Comparison of ENCODE assay signal across 1 cellular context in genomic region chr18:28158083-28158581, GRCh38.
TF ChIP-seq lines count a peak whose summit lies in the region.

No MANE protein-coding gene starts in this region.

TF ChIP-seq in SK-N-SH, 30 proteins besides CTCF, POLR2A, EP300 and RAD21 (continued from another document):
- peak; percentile 43; the same call in 1 of the 2 replicates for TF ChIP-seq MXI1 (IDR thresholded peaks at IDR 0.05; ENCODE audit: low read depth, low read length)
- TF ChIP-seq, protein P1, sequence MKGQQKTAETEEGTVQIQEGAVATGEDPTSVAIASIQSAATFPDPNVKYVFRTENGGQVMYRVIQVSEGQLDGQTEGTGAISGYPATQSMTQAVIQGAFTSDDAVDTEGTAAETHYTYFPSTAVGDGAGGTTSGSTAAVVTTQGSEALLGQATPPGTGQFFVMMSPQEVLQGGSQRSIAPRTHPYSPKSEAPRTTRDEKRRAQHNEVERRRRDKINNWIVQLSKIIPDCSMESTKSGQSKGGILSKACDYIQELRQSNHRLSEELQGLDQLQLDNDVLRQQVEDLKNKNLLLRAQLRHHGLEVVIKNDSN (IDR thresholded peaks at IDR 0.05; ENCODE audit: borderline replicate concordance, low read depth), result no peak
- no peak for TF ChIP-seq MEF2A (IDR thresholded peaks at IDR 0.05; ENCODE audit: borderline replicate concordance, low read depth)
- TF ChIP-seq GATA2 (CRISPR knock-in tag; IDR thresholded peaks at IDR 0.05), result peak; percentile 89
- no peak for TF ChIP-seq REST (IDR thresholded peaks at IDR 0.05; ENCODE audit: low read depth, low read length)
- peak; percentile 24 for TF ChIP-seq CHD2 (IDR thresholded peaks at IDR 0.05; ENCODE audit: low read length, partially characterized antibody)
- TF ChIP-seq POLR2AphosphoS5 (IDR thresholded peaks at IDR 0.05; ENCODE audit: low read depth, low read length), result peak; percentile 26; the same call in 1 of the 2 replicates
- no peak for TF ChIP-seq NFIC (IDR thresholded peaks at IDR 0.05; ENCODE audit: borderline replicate concordance)
- no peak for TF ChIP-seq NRF1 (IDR thresholded peaks at IDR 0.05; ENCODE audit: low read depth, low read length)
- TF ChIP-seq FOXJ3 (CRISPR knock-in tag; IDR thresholded peaks at IDR 0.05), result peak; percentile 77; the same call in 1 of the 2 replicates
- no peak for TF ChIP-seq EZH2phosphoT487 (IDR thresholded peaks at IDR 0.05; ENCODE audit: borderline replicate concordance, low read depth)
- no peak for TF ChIP-seq FOSL2 (IDR thresholded peaks at IDR 0.05; ENCODE audit: borderline replicate concordance, low read depth)
- peak; percentile 35 for TF ChIP-seq SMC3 (IDR thresholded peaks at IDR 0.05; ENCODE audit: low read depth, low read length)
- no peak for TF ChIP-seq GABPA (IDR thresholded peaks at IDR 0.05; ENCODE audit: low read depth)
- peak; percentile 93 for TF ChIP-seq RCOR1 (IDR thresholded peaks at IDR 0.05; ENCODE audit: low read length)
- no peak for TF ChIP-seq ZBTB33 (IDR thresholded peaks at IDR 0.05; ENCODE audit: borderline replicate concordance, low read depth)
- TF ChIP-seq YY1 (IDR thresholded peaks at IDR 0.05; ENCODE audit: low read depth), result no peak
- TF ChIP-seq PBX3 (IDR thresholded peaks at IDR 0.05), result 0 out of 2 replicates have a peak, but pooled peaks have one; percentile 20
